In the genomic region with DNA sequence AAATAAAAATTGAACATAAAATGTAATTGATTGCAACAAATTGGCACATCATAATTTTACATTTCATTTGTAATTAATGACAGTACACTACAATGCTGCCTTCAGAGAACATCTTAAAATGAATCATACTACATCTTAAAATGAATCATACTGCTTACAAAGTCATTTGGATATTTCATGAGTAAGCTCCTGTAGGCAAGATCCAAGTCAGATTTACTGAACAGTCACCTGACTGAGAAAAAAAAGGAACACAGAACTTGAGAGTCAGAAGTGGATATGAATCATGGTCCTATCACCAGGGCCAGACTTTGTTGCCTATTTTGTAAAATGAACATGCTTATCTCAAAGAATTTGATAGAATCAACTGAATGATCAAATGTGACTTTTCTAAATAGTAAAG, we compare ENCODE assay signal across 8 cellular contexts. TPM values are rescaled to one million over a fixed set of nuclear protein-coding genes. Genes with fewer than 3 reads are reported as not detected.
DNase-seq lines count a peak whose midpoint lies in the region; ATAC-seq and TF ChIP-seq lines count a peak whose summit lies in the region.

No MANE protein-coding gene starts in this region.

- intact Hi-C loops in Panc1 (cut with micrococcal nuclease; ENCODE audit: unreplicated experiment) = no loop called here

- peaks cover 5% of the 10 kb centered on the region for H3K36me3 ChIP-seq in Panc1 (ENCODE audit: control insufficient read depth, insufficient read depth, low read length)

- no peaks in the 10 kb centered on the region for H3K9me3 ChIP-seq in Panc1 (ENCODE audit: control insufficient read depth, insufficient read depth, low read depth, low read length)

- BruUV-seq in Panc1 (replicated peaks; lab: Mats Ljungman, UMichigan) = no TSS peak

- POLR2A ChIA-PET in Panc1 (lab: Charles Lee) = no interaction called here

- no peak overlapping the region for H3K27ac ChIP-seq in Panc1 (ENCODE audit: low read length)

- ATAC-seq in Panc1 (peak; percentile 80), GM21576 (IDR thresholded peaks at IDR 0.05; ENCODE audit: unreplicated experiment) (no peak), GM18511 (IDR thresholded peaks at IDR 0.05; ENCODE audit: unreplicated experiment) (no peak)

- H3K4me3 ChIP-seq in Panc1 (ENCODE audit: low read depth in 2 of 2, low read length in 2 of 2) = no peak overlapping the region

- H3K4me1 ChIP-seq in Panc1 (ENCODE audit: control insufficient read depth, insufficient read depth, low read length) = no peaks in the 10 kb centered on the region

- DNase-seq in EL (peak; percentile 90), HCEC 1CT (peak; percentile 98), Panc1 (ENCODE audit: low read depth, low spot score) (peak; percentile 71), fibroblast of the conjunctiva (ENCODE audit: low read depth) (peak; percentile 76), SKM-1 treated with dmso at 0.1 percent for 144 hours (lab: John Stamatoyannopoulos, UW; ENCODE audit: unreplicated experiment) (no peak), mucosa of gallbladder (ENCODE audit: low spot score) (no peak)

- no peak for TF ChIP-seq CTCF in Panc1 (IDR thresholded peaks at IDR 0.05)

- CTCF ChIA-PET in Panc1 (lab: Charles Lee) = no interaction called here

- in situ Hi-C loops in Panc1 (cut with HindIII; ENCODE audit: low pct_unique_long_range_greater_than_20kb, low sequenced_read_pairs) = no loop called here

- H3K27me3 ChIP-seq in Panc1 (ENCODE audit: control insufficient read depth, insufficient read depth, low read length) = no peaks in the 10 kb centered on the region

RNA-seq across cellular contexts. Expression of a gene that starts 32.7 kb away (rescaled TPM):
- total RNA-seq in Panc1 (2021; ENCODE audit: unreplicated experiment) = 0.23 TPM
- polyA plus RNA-seq in Panc1 (2012; ENCODE audit: insufficient read length) = 0.15 TPM
- 241 TPM for total RNA-seq in mucosa of gallbladder

RNA-seq across cellular contexts. Expression of a gene that starts 59.7 kb away (rescaled TPM):
- total RNA-seq in Panc1 (2021; ENCODE audit: unreplicated experiment) (37.3 TPM), mucosa of gallbladder (83.0 TPM)
- 10.1 TPM for polyA plus RNA-seq in Panc1 (2012; ENCODE audit: insufficient read length)

Comparison
In these comparisons a context has a peak if more than half of its experiments do, and no peak if none do; other contexts are left out.
1. DNase-seq: peak in EL (single experiment), HCEC 1CT (single experiment), Panc1 (single experiment) and fibroblast of the conjunctiva (single experiment); none in SKM-1 treated with dmso at 0.1 percent for 144 hours (single experiment) and mucosa of gallbladder (single experiment).
2. RNA of a gene that starts 32.7 kb away (total RNA-seq): 241 TPM in mucosa of gallbladder (single experiment); 0.23 TPM in Panc1 (single experiment); every median in the first group is over 100 times any median in the second.